1 cellular context compared by ENCODE assay signal in the genomic region with DNA sequence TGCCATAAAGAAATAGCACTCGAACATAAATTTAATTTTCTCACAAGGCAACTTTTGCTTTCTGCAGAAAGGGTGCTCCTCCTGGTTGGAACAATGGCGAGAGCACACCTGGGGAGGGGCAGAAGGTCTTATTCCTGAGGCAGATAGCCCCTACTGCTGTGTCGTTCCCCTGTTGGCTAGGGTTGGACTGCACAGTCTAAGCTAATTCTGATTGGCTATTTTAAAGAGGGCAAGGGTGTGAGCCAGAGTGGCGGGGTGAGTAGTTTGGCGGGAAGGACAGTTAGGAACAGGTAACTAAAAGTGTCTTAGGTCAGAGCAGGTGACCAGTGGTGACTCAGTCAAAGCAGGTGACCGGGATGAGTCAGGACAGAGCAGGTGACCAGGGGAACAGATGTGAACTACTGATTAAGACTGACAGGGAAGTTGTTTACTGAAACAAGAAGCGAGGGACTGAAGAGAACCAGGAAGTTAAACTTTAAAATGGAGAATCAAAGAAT.
TF ChIP-seq lines count a peak whose summit lies in the region.

No MANE protein-coding gene starts in this region.

TF ChIP-seq in K562, 482 proteins besides CTCF, POLR2A, EP300 and RAD21 (continued from another document and continues in another):
- TF ChIP-seq, protein P1, sequence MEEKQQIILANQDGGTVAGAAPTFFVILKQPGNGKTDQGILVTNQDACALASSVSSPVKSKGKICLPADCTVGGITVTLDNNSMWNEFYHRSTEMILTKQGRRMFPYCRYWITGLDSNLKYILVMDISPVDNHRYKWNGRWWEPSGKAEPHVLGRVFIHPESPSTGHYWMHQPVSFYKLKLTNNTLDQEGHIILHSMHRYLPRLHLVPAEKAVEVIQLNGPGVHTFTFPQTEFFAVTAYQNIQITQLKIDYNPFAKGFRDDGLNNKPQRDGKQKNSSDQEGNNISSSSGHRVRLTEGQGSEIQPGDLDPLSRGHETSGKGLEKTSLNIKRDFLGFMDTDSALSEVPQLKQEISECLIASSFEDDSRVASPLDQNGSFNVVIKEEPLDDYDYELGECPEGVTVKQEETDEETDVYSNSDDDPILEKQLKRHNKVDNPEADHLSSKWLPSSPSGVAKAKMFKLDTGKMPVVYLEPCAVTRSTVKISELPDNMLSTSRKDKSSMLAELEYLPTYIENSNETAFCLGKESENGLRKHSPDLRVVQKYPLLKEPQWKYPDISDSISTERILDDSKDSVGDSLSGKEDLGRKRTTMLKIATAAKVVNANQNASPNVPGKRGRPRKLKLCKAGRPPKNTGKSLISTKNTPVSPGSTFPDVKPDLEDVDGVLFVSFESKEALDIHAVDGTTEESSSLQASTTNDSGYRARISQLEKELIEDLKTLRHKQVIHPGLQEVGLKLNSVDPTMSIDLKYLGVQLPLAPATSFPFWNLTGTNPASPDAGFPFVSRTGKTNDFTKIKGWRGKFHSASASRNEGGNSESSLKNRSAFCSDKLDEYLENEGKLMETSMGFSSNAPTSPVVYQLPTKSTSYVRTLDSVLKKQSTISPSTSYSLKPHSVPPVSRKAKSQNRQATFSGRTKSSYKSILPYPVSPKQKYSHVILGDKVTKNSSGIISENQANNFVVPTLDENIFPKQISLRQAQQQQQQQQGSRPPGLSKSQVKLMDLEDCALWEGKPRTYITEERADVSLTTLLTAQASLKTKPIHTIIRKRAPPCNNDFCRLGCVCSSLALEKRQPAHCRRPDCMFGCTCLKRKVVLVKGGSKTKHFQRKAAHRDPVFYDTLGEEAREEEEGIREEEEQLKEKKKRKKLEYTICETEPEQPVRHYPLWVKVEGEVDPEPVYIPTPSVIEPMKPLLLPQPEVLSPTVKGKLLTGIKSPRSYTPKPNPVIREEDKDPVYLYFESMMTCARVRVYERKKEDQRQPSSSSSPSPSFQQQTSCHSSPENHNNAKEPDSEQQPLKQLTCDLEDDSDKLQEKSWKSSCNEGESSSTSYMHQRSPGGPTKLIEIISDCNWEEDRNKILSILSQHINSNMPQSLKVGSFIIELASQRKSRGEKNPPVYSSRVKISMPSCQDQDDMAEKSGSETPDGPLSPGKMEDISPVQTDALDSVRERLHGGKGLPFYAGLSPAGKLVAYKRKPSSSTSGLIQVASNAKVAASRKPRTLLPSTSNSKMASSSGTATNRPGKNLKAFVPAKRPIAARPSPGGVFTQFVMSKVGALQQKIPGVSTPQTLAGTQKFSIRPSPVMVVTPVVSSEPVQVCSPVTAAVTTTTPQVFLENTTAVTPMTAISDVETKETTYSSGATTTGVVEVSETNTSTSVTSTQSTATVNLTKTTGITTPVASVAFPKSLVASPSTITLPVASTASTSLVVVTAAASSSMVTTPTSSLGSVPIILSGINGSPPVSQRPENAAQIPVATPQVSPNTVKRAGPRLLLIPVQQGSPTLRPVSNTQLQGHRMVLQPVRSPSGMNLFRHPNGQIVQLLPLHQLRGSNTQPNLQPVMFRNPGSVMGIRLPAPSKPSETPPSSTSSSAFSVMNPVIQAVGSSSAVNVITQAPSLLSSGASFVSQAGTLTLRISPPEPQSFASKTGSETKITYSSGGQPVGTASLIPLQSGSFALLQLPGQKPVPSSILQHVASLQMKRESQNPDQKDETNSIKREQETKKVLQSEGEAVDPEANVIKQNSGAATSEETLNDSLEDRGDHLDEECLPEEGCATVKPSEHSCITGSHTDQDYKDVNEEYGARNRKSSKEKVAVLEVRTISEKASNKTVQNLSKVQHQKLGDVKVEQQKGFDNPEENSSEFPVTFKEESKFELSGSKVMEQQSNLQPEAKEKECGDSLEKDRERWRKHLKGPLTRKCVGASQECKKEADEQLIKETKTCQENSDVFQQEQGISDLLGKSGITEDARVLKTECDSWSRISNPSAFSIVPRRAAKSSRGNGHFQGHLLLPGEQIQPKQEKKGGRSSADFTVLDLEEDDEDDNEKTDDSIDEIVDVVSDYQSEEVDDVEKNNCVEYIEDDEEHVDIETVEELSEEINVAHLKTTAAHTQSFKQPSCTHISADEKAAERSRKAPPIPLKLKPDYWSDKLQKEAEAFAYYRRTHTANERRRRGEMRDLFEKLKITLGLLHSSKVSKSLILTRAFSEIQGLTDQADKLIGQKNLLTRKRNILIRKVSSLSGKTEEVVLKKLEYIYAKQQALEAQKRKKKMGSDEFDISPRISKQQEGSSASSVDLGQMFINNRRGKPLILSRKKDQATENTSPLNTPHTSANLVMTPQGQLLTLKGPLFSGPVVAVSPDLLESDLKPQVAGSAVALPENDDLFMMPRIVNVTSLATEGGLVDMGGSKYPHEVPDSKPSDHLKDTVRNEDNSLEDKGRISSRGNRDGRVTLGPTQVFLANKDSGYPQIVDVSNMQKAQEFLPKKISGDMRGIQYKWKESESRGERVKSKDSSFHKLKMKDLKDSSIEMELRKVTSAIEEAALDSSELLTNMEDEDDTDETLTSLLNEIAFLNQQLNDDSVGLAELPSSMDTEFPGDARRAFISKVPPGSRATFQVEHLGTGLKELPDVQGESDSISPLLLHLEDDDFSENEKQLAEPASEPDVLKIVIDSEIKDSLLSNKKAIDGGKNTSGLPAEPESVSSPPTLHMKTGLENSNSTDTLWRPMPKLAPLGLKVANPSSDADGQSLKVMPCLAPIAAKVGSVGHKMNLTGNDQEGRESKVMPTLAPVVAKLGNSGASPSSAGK (IDR thresholded peaks at IDR 0.05) = 0 out of 2 replicates have a peak, but pooled peaks have one; percentile 34
- no peak for TF ChIP-seq SRSF1 (IDR thresholded peaks at IDR 0.05; ENCODE audit: low read depth, low read length)
- TF ChIP-seq OTX1 (CRISPR knock-in tag; IDR thresholded peaks at IDR 0.05) = no peak
- TF ChIP-seq IRF2 (CRISPR knock-in tag; IDR thresholded peaks at IDR 0.05) = no peak
- no peak for TF ChIP-seq BRD9 (IDR thresholded peaks at IDR 0.05; ENCODE audit: low read depth, partially characterized antibody)
- no peak for TF ChIP-seq RFX1 (IDR thresholded peaks at IDR 0.05)
- TF ChIP-seq, protein P2, sequence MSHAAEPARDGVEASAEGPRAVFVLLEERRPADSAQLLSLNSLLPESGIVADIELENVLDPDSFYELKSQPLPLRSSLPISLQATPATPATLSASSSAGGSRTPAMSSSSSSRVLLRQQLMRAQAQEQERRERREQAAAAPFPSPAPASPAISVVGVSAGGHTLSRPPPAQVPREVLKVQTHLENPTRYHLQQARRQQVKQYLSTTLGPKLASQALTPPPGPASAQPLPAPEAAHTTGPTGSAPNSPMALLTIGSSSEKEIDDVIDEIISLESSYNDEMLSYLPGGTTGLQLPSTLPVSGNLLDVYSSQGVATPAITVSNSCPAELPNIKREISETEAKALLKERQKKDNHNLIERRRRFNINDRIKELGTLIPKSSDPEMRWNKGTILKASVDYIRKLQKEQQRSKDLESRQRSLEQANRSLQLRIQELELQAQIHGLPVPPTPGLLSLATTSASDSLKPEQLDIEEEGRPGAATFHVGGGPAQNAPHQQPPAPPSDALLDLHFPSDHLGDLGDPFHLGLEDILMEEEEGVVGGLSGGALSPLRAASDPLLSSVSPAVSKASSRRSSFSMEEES (CRISPR knock-in tag; IDR thresholded peaks at IDR 0.05) = peak; percentile 45
- TF ChIP-seq LARP7 (IDR thresholded peaks at IDR 0.05) = no peak
- TF ChIP-seq, protein P3, sequence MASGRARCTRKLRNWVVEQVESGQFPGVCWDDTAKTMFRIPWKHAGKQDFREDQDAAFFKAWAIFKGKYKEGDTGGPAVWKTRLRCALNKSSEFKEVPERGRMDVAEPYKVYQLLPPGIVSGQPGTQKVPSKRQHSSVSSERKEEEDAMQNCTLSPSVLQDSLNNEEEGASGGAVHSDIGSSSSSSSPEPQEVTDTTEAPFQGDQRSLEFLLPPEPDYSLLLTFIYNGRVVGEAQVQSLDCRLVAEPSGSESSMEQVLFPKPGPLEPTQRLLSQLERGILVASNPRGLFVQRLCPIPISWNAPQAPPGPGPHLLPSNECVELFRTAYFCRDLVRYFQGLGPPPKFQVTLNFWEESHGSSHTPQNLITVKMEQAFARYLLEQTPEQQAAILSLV (tag; IDR thresholded peaks at IDR 0.05) = no peak
- no peak for TF ChIP-seq CEBPB (tag; IDR thresholded peaks at IDR 0.05)
- TF ChIP-seq SAFB (IDR thresholded peaks at IDR 0.05; ENCODE audit: borderline replicate concordance, low read depth, low read length) = no peak
- no peak for TF ChIP-seq NR2C2 (CRISPR knock-in tag; IDR thresholded peaks at IDR 0.05)
- TF ChIP-seq NR2C2 (tag; IDR thresholded peaks at IDR 0.05) = 0 out of 2 replicates have a peak, but pooled peaks have one; percentile 52
- TF ChIP-seq ZNF408 (CRISPR knock-in tag; IDR thresholded peaks at IDR 0.05; ENCODE audit: low read depth) = no peak
- no peak for TF ChIP-seq BMI1 (IDR thresholded peaks at IDR 0.05; ENCODE audit: low read length)
- TF ChIP-seq, protein P4, sequence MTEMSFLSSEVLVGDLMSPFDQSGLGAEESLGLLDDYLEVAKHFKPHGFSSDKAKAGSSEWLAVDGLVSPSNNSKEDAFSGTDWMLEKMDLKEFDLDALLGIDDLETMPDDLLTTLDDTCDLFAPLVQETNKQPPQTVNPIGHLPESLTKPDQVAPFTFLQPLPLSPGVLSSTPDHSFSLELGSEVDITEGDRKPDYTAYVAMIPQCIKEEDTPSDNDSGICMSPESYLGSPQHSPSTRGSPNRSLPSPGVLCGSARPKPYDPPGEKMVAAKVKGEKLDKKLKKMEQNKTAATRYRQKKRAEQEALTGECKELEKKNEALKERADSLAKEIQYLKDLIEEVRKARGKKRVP (CRISPR knock-in tag; IDR thresholded peaks at IDR 0.05) = no peak
- TF ChIP-seq, protein P5, sequence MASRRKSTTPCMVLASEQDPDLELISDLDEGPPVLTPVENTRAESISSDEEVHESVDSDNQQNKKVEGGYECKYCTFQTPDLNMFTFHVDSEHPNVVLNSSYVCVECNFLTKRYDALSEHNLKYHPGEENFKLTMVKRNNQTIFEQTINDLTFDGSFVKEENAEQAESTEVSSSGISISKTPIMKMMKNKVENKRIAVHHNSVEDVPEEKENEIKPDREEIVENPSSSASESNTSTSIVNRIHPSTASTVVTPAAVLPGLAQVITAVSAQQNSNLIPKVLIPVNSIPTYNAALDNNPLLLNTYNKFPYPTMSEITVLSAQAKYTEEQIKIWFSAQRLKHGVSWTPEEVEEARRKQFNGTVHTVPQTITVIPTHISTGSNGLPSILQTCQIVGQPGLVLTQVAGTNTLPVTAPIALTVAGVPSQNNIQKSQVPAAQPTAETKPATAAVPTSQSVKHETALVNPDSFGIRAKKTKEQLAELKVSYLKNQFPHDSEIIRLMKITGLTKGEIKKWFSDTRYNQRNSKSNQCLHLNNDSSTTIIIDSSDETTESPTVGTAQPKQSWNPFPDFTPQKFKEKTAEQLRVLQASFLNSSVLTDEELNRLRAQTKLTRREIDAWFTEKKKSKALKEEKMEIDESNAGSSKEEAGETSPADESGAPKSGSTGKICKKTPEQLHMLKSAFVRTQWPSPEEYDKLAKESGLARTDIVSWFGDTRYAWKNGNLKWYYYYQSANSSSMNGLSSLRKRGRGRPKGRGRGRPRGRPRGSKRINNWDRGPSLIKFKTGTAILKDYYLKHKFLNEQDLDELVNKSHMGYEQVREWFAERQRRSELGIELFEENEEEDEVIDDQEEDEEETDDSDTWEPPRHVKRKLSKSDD (conservative IDR thresholded peaks at IDR 0.05; ENCODE audit: low read length) = no peak
- TF ChIP-seq, protein P6, sequence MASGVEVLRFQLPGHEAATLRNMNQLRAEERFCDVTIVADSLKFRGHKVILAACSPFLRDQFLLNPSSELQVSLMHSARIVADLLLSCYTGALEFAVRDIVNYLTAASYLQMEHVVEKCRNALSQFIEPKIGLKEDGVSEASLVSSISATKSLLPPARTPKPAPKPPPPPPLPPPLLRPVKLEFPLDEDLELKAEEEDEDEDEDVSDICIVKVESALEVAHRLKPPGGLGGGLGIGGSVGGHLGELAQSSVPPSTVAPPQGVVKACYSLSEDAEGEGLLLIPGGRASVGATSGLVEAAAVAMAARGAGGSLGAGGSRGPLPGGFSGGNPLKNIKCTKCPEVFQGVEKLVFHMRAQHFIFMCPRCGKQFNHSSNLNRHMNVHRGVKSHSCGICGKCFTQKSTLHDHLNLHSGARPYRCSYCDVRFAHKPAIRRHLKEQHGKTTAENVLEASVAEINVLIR (CRISPR knock-in tag; IDR thresholded peaks at IDR 0.05) = no peak
- TF ChIP-seq, protein P7, sequence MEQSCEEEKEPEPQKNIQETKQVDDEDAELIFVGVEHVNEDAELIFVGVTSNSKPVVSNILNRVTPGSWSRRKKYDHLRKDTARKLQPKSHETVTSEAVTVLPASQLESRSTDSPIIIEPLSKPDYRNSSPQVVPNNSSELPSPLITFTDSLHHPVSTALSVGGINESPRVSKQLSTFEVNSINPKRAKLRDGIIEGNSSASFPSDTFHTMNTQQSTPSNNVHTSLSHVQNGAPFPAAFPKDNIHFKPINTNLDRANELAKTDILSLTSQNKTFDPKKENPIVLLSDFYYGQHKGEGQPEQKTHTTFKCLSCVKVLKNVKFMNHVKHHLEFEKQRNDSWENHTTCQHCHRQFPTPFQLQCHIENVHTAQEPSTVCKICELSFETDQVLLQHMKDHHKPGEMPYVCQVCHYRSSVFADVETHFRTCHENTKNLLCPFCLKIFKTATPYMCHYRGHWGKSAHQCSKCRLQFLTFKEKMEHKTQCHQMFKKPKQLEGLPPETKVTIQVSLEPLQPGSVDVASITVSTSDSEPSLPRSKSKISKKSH (CRISPR knock-in tag; IDR thresholded peaks at IDR 0.05) = no peak
- TF ChIP-seq ZNF79 (CRISPR knock-in tag; IDR thresholded peaks at IDR 0.05; ENCODE audit: low read depth) = no peak
- no peak for TF ChIP-seq ZNF589 (CRISPR knock-in tag; IDR thresholded peaks at IDR 0.05; ENCODE audit: low read depth)
- TF ChIP-seq, protein P8, sequence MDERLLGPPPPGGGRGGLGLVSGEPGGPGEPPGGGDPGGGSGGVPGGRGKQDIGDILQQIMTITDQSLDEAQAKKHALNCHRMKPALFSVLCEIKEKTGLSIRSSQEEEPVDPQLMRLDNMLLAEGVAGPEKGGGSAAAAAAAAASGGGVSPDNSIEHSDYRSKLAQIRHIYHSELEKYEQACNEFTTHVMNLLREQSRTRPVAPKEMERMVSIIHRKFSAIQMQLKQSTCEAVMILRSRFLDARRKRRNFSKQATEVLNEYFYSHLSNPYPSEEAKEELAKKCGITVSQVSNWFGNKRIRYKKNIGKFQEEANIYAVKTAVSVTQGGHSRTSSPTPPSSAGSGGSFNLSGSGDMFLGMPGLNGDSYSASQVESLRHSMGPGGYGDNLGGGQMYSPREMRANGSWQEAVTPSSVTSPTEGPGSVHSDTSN (CRISPR knock-in tag; IDR thresholded peaks at IDR 0.05; ENCODE audit: low read depth) = no peak
- TF ChIP-seq, protein P8 (tag; conservative IDR thresholded peaks at IDR 0.05; ENCODE audit: low read depth) = no peak
- no peak for TF ChIP-seq NFXL1 (CRISPR knock-in tag; IDR thresholded peaks at IDR 0.05)
- no peak for TF ChIP-seq ZNF263 (CRISPR knock-in tag; IDR thresholded peaks at IDR 0.05; ENCODE audit: borderline replicate concordance)
- TF ChIP-seq, protein P9, sequence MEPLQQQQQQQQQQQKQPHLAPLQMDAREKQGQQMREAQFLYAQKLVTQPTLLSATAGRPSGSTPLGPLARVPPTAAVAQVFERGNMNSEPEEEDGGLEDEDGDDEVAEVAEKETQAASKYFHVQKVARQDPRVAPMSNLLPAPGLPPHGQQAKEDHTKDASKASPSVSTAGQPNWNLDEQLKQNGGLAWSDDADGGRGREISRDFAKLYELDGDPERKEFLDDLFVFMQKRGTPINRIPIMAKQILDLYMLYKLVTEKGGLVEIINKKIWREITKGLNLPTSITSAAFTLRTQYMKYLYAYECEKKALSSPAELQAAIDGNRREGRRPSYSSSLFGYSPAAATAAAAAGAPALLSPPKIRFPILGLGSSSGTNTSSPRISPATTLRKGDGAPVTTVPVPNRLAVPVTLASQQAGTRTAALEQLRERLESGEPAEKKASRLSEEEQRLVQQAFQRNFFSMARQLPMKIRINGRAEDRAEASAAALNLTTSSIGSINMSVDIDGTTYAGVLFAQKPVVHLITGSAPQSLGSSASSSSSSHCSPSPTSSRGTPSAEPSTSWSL (CRISPR knock-in tag; IDR thresholded peaks at IDR 0.05; ENCODE audit: borderline replicate concordance) = no peak
